In the genomic region with DNA sequence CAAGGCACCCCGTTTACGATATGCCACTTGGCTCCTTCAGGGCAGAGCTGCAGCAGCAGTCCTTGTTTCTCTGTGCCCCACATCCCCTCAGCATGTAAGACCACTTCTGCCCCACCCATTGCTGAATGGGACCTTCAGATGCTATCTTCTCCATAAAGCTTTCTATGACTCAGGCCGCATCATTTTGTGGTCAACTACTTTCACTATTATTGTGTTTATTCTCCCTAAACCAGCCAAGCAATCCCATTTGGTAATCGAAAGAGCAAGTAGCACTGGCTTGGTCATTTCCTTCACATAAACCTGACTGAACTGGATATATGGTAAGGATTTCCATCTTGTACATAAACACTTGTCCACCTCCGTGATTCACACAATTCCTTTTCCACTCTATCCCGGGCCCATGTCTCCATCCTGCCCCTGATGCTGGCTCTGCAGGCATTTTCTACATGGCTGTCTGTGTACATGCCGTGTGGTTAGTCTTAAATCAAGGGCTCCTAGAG, we compare ENCODE assay signal across 1 cellular context.
TF ChIP-seq lines count a peak whose summit lies in the region.

No MANE protein-coding gene starts in this region.

TF ChIP-seq in IMR-90, 13 proteins besides CTCF, POLR2A, EP300 and RAD21 (continued from another document):
- TF ChIP-seq MXI1 (IDR thresholded peaks at IDR 0.05; ENCODE audit: borderline replicate concordance, low read depth, low read length): no peak
- TF ChIP-seq CHD1 (IDR thresholded peaks at IDR 0.05; ENCODE audit: low read depth, low read length): no peak
- peak; percentile 13; the same call in 1 of the 2 replicates for TF ChIP-seq SMC3 (IDR thresholded peaks at IDR 0.05; ENCODE audit: low read depth, low read length)
- TF ChIP-seq FOS (IDR thresholded peaks at IDR 0.05; ENCODE audit: low read depth, low read length): peak; percentile 73
- 0 out of 2 replicates have a peak, but pooled peaks have one; percentile 1 for TF ChIP-seq MAFK (IDR thresholded peaks at IDR 0.05; ENCODE audit: low read depth, low read length)
- TF ChIP-seq RCOR1 (IDR thresholded peaks at IDR 0.05; ENCODE audit: insufficient replicate concordance, low read length): peak; percentile 37
- TF ChIP-seq, protein P1, sequence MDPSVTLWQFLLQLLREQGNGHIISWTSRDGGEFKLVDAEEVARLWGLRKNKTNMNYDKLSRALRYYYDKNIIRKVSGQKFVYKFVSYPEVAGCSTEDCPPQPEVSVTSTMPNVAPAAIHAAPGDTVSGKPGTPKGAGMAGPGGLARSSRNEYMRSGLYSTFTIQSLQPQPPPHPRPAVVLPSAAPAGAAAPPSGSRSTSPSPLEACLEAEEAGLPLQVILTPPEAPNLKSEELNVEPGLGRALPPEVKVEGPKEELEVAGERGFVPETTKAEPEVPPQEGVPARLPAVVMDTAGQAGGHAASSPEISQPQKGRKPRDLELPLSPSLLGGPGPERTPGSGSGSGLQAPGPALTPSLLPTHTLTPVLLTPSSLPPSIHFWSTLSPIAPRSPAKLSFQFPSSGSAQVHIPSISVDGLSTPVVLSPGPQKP (IDR thresholded peaks at IDR 0.05; ENCODE audit: borderline replicate concordance, low read depth, low read length): no peak
- no peak for TF ChIP-seq RFX5 (IDR thresholded peaks at IDR 0.05; ENCODE audit: low read depth, low read length)
TF ChIP-seq in IMR-90: peak in this region for 6.
